In the genomic region with DNA sequence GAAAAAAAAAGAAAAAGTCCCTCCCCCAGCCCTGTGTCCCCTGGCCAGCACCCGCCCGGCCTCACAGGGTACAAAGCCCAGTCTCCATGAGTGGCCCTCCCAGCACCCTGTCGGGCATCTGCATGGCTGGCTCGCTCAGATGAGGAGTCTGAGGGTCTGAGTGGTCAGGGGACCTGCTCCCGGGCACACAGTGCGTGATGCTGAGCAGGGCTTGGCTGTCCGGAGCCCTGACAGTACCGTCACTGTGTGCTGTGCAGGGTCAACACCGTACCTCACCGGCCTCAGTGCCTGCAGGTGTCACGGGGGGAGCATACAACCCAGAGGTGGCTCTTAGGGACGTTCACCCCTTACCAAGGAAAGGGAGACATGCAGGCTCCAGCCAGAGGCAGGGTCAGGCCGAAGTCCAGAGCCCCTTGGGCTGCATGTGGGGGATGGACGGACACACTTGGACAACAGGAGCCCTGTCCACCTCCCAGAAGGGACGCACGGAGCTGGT, we compare ENCODE assay signal across 29 cellular contexts.
"Had no signal": no experiment of that assay in that cellular context is flagged by ENCODE, and none has a peak within 500 bp of the region (broad histone marks: within the 10 kb centered on the region; RNA-seq: fewer than 3 reads in every experiment).

No MANE protein-coding gene starts in this region.

- DNase-seq: activated CD4-positive, alpha-beta T cell treated with anti-CD3 and anti-CD28 coated beads for 48 hours; activated CD4-positive, alpha-beta T cell treated with anti-CD3 and anti-CD28 coated beads, Interleukin-2, amount 50 U/mL, for 48 hours; activated CD8-positive, alpha-beta memory T cell treated with anti-CD3 and anti-CD28 coated beads for 24 hours; activated effector memory CD4-positive, alpha-beta T cell treated with Interleukin-2 at 50 U/mL for 16 hours; activated naive CD4-positive, alpha-beta T cell treated with Interleukin-2 at 50 U/mL for 16 hours; brain microvascular endothelial cell; effector memory CD4-positive, alpha-beta T cell; erythroblast; mesenchymal stem cell; naive thymus-derived CD8-positive, alpha-beta T cell; stimulated activated CD4-positive, alpha-beta T cell treated with anti-CD3 and anti-CD28 coated beads, Interleukin-15, amount 100 ng/mL, for 24 hours; stimulated activated CD4-positive, alpha-beta T cell treated with anti-CD3 and anti-CD28 coated beads, Interleukin-2, amount 100 ng/mL, for 24 hours; stimulated activated naive B cell treated with anti-CD40 and anti-IgM and Interleukin-4, amounts not matched to agents 10 μg/mL and 1 μg/mL and 100 μg/mL, for 72 hours; stomach; T1000; WERI-Rb-1 had no signal

- H3K27ac ChIP-seq: brain microvascular endothelial cell, coronary artery, gastroesophageal sphincter, hepatocyte, neural progenitor cell, stomach, suprapubic skin, tibial nerve, WERI-Rb-1 had no signal

- H3K36me3 Mint-ChIP-seq: activated naive CD8-positive, alpha-beta T cell; naive thymus-derived CD8-positive, alpha-beta T cell; stimulated activated naive B cell treated with anti-CD40 and anti-IgM and Interleukin-4, amounts not matched to agents 10 μg/mL and 1 μg/mL and 100 μg/mL, for 72 hours had no signal

- H3K4me3 Mint-ChIP-seq: activated naive CD8-positive, alpha-beta T cell; neural progenitor cell; stimulated activated naive B cell treated with anti-CD40 and anti-IgM and Interleukin-4, amounts not matched to agents 10 μg/mL and 1 μg/mL and 100 μg/mL, for 72 hours; T-helper 1 cell treated with Interleukin-12 subunit alpha and Interleukin-12 subunit beta and Interleukin-4 antibody, amounts not matched to agents 30 μg/mL and 1 μg/mL, for 36 hours had no signal

- H3K4me2 ChIP-seq: hepatocyte, neural progenitor cell, smooth muscle cell had no signal

- H2AFZ ChIP-seq: hepatocyte, neural progenitor cell had no signal

- H3K9me3 Mint-ChIP-seq: naive thymus-derived CD8-positive, alpha-beta T cell; neural progenitor cell; stimulated activated naive B cell treated with anti-CD40 and anti-IgM and Interleukin-4, amounts not matched to agents 10 μg/mL and 1 μg/mL and 100 μg/mL, for 72 hours; T-helper 1 cell treated with Interleukin-12 subunit alpha and Interleukin-12 subunit beta and Interleukin-4 antibody, amounts not matched to agents 30 μg/mL and 1 μg/mL, for 36 hours had no signal

- H3K9ac ChIP-seq: neural progenitor cell had no signal

- H3K27me3 ChIP-seq: brain microvascular endothelial cell, dorsolateral prefrontal cortex, gastroesophageal sphincter, hepatocyte, neural progenitor cell, suprapubic skin, tibial nerve had no signal

- ATAC-seq: activated CD4-positive, CD25-positive, alpha-beta regulatory T cell treated with anti-CD3 and anti-CD28 coated beads, Interleukin-2, amount 50 U/mL, for 24 hours; gastroesophageal sphincter; left colon; naive thymus-derived CD8-positive, alpha-beta T cell; stimulated activated naive B cell treated with anti-CD40 and anti-IgM and Interleukin-4, amounts not matched to agents 10 μg/mL and 1 μg/mL and 100 μg/mL, for 72 hours had no signal

- H3K4me3 ChIP-seq: coronary artery, dorsolateral prefrontal cortex, gastroesophageal sphincter, hepatocyte, neural progenitor cell, smooth muscle cell, stomach, suprapubic skin, tibial nerve had no signal

- H3K9me3 ChIP-seq: gastroesophageal sphincter, stomach, suprapubic skin, tibial nerve had no signal

- H3K27ac Mint-ChIP-seq: activated naive CD8-positive, alpha-beta T cell; progenitor cell of endocrine pancreas; stimulated activated naive B cell treated with anti-CD40 and anti-IgM and Interleukin-4, amounts not matched to agents 10 μg/mL and 1 μg/mL and 100 μg/mL, for 72 hours; T-helper 1 cell treated with Interleukin-12 subunit alpha and Interleukin-12 subunit beta and Interleukin-4 antibody, amounts not matched to agents 30 μg/mL and 1 μg/mL, for 36 hours had no signal

- H3K36me3 ChIP-seq: brain microvascular endothelial cell, neural progenitor cell, suprapubic skin had no signal
